1 cellular context compared by ENCODE assay signal in the genomic region with DNA sequence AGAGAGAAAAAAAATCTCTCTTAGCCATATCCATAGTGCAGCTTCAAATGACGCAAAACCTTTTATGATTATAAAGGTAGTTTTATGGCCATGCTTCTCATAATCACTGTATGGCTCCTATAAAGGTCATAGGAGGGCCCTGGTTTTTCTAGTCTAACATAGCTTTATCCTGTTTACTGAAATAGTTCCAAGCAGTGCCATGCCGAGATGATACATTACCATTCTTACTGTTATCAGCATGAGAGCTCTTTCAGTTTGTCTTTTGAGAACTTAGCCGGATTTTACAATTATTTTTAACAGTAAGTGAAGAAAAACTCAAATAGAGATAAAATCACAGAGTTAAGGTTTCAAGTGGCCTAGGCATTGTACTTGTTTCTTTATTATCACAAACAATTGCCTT.
TF ChIP-seq lines count a peak whose summit lies in the region.

No MANE protein-coding gene starts in this region.

TF ChIP-seq in HepG2, 621 proteins besides CTCF, POLR2A, EP300 and RAD21 (continued from another document):
- TF ChIP-seq ZNF639 (CRISPR knock-in tag; conservative IDR thresholded peaks at IDR 0.05) (no peak), U2AF1 (optimal IDR thresholded peaks at IDR 0.05; ENCODE audit: low read depth, low read length) (no peak)
